29 cellular contexts compared by ENCODE assay signal in genomic region chrX:2846992-2847391, GRCh38. TPM values are rescaled to one million over a fixed set of nuclear protein-coding genes. Genes with fewer than 3 reads are reported as not detected.
"Had no signal": no experiment of that assay in that cellular context is flagged by ENCODE, and none has a peak within 500 bp of the region (broad histone marks: within the 10 kb centered on the region; RNA-seq: fewer than 3 reads in every experiment).

No MANE protein-coding gene starts in this region.

- DNase-seq: activated CD4-positive, alpha-beta T cell treated with anti-CD3 and anti-CD28 coated beads for 48 hours; activated CD4-positive, alpha-beta T cell treated with anti-CD3 and anti-CD28 coated beads, Interleukin-2, amount 50 U/mL, for 4 hours; activated CD4-positive, CD25-positive, alpha-beta regulatory T cell treated with anti-CD3 and anti-CD28 coated beads, Interleukin-2, amount 50 U/mL, for 72 hours; activated CD8-positive, alpha-beta T cell treated with anti-CD3 and anti-CD28 coated beads, Interleukin-2, amount 10 ng/mL, durations not matched to agents 7 days and 5 days; activated effector memory CD4-positive, alpha-beta T cell treated with anti-CD3 and anti-CD28 coated beads, Interleukin-2, amount 50 U/mL, for 16 hours; activated naive CD4-positive, alpha-beta T cell treated with Interleukin-2 at 50 U/mL for 16 hours; activated naive CD8-positive, alpha-beta T cell treated with anti-CD3 and anti-CD28 coated beads, Interleukin-2, amount 50 U/mL, for 24 hours; activated T-cell treated with anti-CD3 and anti-CD28 coated beads, Interleukin-2, amount 50 U/mL, for 4 hours; amniotic stem cell; MM.1S; NCI-H1105; NCI-H1436; NCI-H1694 treated with DMSO at 0.1 percent for 48 hours; NCI-H2029 treated with DMSO at 0.1 percent for 48 hours; NCI-H345; NCI-H510A; NCI-H526 treated with DMSO at 0.1 percent for 48 hours; NK-92 treated with Interleukin-12 subunit alpha and Interleukin-12 subunit beta, amount 100 ng/mL, for 24 hours; OCI-M1; SHP77; T-helper 17 cell; T-helper 9 cell had no signal

- H3K4me3 Mint-ChIP-seq: activated CD8-positive, alpha-beta T cell treated with anti-CD3 and anti-CD28 coated beads, Interleukin-2, amount 10 ng/mL, durations not matched to agents 7 days and 5 days; activated naive CD8-positive, alpha-beta T cell treated with anti-CD3 and anti-CD28 coated beads, Interleukin-2, amount 50 U/mL, for 24 hours; activated T-cell treated with anti-CD3 and anti-CD28 coated beads, Interleukin-2, amount 50 U/mL, for 4 hours; brain; T-helper 17 cell; WTC11 had no signal

- H3K36me3 ChIP-seq: ascending aorta, cardiac muscle cell, SJSA1 had no signal

- H3K4me1 Mint-ChIP-seq: activated naive CD8-positive, alpha-beta T cell treated with anti-CD3 and anti-CD28 coated beads, Interleukin-2, amount 50 U/mL, for 24 hours had no signal

- FAIRE-seq: RCC 7860 had no signal

- H3K27ac Mint-ChIP-seq: activated CD8-positive, alpha-beta T cell treated with anti-CD3 and anti-CD28 coated beads, Interleukin-2, amount 10 ng/mL, durations not matched to agents 7 days and 5 days; activated naive CD4-positive, alpha-beta T cell treated with anti-CD3 and anti-CD28 coated beads, Interleukin-2, amount 50 U/mL, for 72 hours; activated naive CD8-positive, alpha-beta T cell treated with anti-CD3 and anti-CD28 coated beads, Interleukin-2, amount 50 U/mL, for 24 hours; brain; T-helper 17 cell had no signal

- H3K27ac ChIP-seq: ascending aorta, cardiac muscle cell, SJSA1 had no signal

- H3K36me3 Mint-ChIP-seq: activated naive CD4-positive, alpha-beta T cell treated with anti-CD3 and anti-CD28 coated beads, Interleukin-2, amount 50 U/mL, for 72 hours had no signal

- H3K9me3 Mint-ChIP-seq: activated naive CD4-positive, alpha-beta T cell treated with anti-CD3 and anti-CD28 coated beads, Interleukin-2, amount 50 U/mL, for 72 hours; activated naive CD8-positive, alpha-beta T cell treated with anti-CD3 and anti-CD28 coated beads, Interleukin-2, amount 50 U/mL, for 24 hours; activated T-cell treated with anti-CD3 and anti-CD28 coated beads, Interleukin-2, amount 50 U/mL, for 4 hours had no signal

- H3K4me3 ChIP-seq: ascending aorta, cardiac muscle cell, SJSA1 had no signal

- H3K9me3 ChIP-seq: ascending aorta, SJSA1 had no signal

- H3K27me3 ChIP-seq: ascending aorta, cardiac muscle cell, SJSA1 had no signal

- H3K27me3 Mint-ChIP-seq: brain, T-helper 17 cell had no signal

- H3K4me1 ChIP-seq: ascending aorta had no signal

- ATAC-seq: activated CD8-positive, alpha-beta T cell treated with anti-CD3 and anti-CD28 coated beads, Interleukin-2, amount 10 ng/mL, durations not matched to agents 7 days and 5 days; activated naive CD4-positive, alpha-beta T cell treated with anti-CD3 and anti-CD28 coated beads, Interleukin-2, amount 50 U/mL, for 72 hours; activated naive CD8-positive, alpha-beta T cell treated with anti-CD3 and anti-CD28 coated beads, Interleukin-2, amount 50 U/mL, for 24 hours; activated T-cell treated with anti-CD3 and anti-CD28 coated beads, Interleukin-2, amount 50 U/mL, for 4 hours; T-helper 17 cell; WTC11 had no signal

RNA-seq across cellular contexts. Expression of gene GYG2, which starts 18.3 kb away (rescaled TPM):
- total RNA-seq: activated CD8-positive, alpha-beta T cell treated with anti-CD3 and anti-CD28 coated beads, Interleukin-2, amount 10 ng/mL, durations not matched to agents 7 days and 5 days; activated naive CD4-positive, alpha-beta T cell treated with anti-CD3 and anti-CD28 coated beads, Interleukin-2, amount 50 U/mL, for 72 hours; activated T-cell treated with anti-CD3 and anti-CD28 coated beads, Interleukin-2, amount 50 U/mL, for 4 hours; T-helper 17 cell had no signal
